In genomic region chr2:127097841-127098651, GRCh38 we compare ENCODE assay signal across 19 cellular contexts. TPM values are rescaled to one million over a fixed set of nuclear protein-coding genes. Genes with fewer than 3 reads are reported as not detected.
DNase-seq lines count a peak whose midpoint lies in the region; ATAC-seq and TF ChIP-seq lines count a peak whose summit lies in the region.
"Had no signal": no experiment of that assay in that cellular context is flagged by ENCODE, and none has a peak within 500 bp of the region (broad histone marks: within the 10 kb centered on the region; RNA-seq: fewer than 3 reads in every experiment).

No MANE protein-coding gene starts in this region.

- H3K4me3 Mint-ChIP-seq in activated CD4-positive, alpha-beta T cell treated with anti-CD3 and anti-CD28 coated beads for 36 hours = no peak overlapping the region
- H3K4me3 Mint-ChIP-seq in chondrocyte (ENCODE audit: unreplicated experiment) (no peak overlapping the region), nephron (peak overlapping the region; percentile 16 to 49 (median 28))
- H3K4me3 Mint-ChIP-seq: activated B cell treated with CpG ODN at 0.5 μM for 24 hours; CD8-positive, alpha-beta T cell; T-helper 1 cell treated with Interleukin-12 subunit alpha and Interleukin-12 subunit beta and Interleukin-4 antibody, amounts not matched to agents 30 μg/mL and 1 μg/mL, for 36 hours had no signal

- no peak overlapping the region for H3K27ac Mint-ChIP-seq in activated CD4-positive, alpha-beta T cell treated with anti-CD3 and anti-CD28 coated beads for 36 hours
- peak overlapping the region; percentile 36 for H3K27ac Mint-ChIP-seq in chondrocyte (ENCODE audit: unreplicated experiment)
- H3K27ac Mint-ChIP-seq in nephron = peak overlapping the region; percentile 82 to 97 (median 89)
- H3K27ac Mint-ChIP-seq: activated B cell treated with CpG ODN at 0.5 μM for 24 hours; CD8-positive, alpha-beta T cell; T-helper 1 cell treated with Interleukin-12 subunit alpha and Interleukin-12 subunit beta and Interleukin-4 antibody, amounts not matched to agents 30 μg/mL and 1 μg/mL, for 36 hours had no signal

- intact Hi-C loops in activated CD4-positive, alpha-beta T cell treated with anti-CD3 and anti-CD28 coated beads for 36 hours (cut with DNase I, micrococcal nuclease) = no loop called here

- CTCF ChIA-PET in activated CD4-positive, alpha-beta T cell treated with anti-CD3 and anti-CD28 coated beads for 36 hours (lab: Charles Lee) = interaction anchor here (0.6 kb wide), 1 partner anchor 30 kb away, joined by 4 read pairs; no protein-coding TSS in a partner anchor

- TF ChIP-seq CTCF in chondrocyte (IDR thresholded peaks at IDR 0.05) = no peak
- no peak for TF ChIP-seq CTCF in nephron (IDR thresholded peaks at IDR 0.05; ENCODE audit: unreplicated experiment in 3 of 3)

- POLR2A ChIA-PET in activated CD4-positive, alpha-beta T cell treated with anti-CD3 and anti-CD28 coated beads for 36 hours (lab: Charles Lee) = no interaction called here

- no peaks in the 10 kb centered on the region for H3K36me3 Mint-ChIP-seq in activated CD4-positive, alpha-beta T cell treated with anti-CD3 and anti-CD28 coated beads for 36 hours (ENCODE audit: low read depth)
- no peaks in the 10 kb centered on the region for H3K36me3 Mint-ChIP-seq in chondrocyte (ENCODE audit: low read depth)
- H3K36me3 Mint-ChIP-seq in nephron (ENCODE audit: low read depth) = no peaks in the 10 kb centered on the region
- H3K36me3 Mint-ChIP-seq: CD8-positive, alpha-beta T cell had no signal

- H3K4me1 Mint-ChIP-seq in activated CD4-positive, alpha-beta T cell treated with anti-CD3 and anti-CD28 coated beads for 36 hours = peaks cover 4% of the 10 kb centered on the region
- H3K4me1 Mint-ChIP-seq in chondrocyte (ENCODE audit: low read depth) (peaks cover 81% of the 10 kb centered on the region), nephron (peaks cover 92% of the 10 kb centered on the region)

- no peaks in the 10 kb centered on the region for H3K9me3 Mint-ChIP-seq in activated CD4-positive, alpha-beta T cell treated with anti-CD3 and anti-CD28 coated beads for 36 hours (ENCODE audit: low read depth)
- H3K9me3 Mint-ChIP-seq in chondrocyte (ENCODE audit: low read depth) = no peaks in the 10 kb centered on the region
- no peaks in the 10 kb centered on the region for H3K9me3 Mint-ChIP-seq in nephron
- H3K9me3 Mint-ChIP-seq: activated B cell treated with CpG ODN at 0.5 μM for 24 hours; CD8-positive, alpha-beta T cell; T-helper 1 cell treated with Interleukin-12 subunit alpha and Interleukin-12 subunit beta and Interleukin-4 antibody, amounts not matched to agents 30 μg/mL and 1 μg/mL, for 36 hours had no signal

- peak; percentile 24 for ATAC-seq in activated CD4-positive, alpha-beta T cell treated with anti-CD3 and anti-CD28 coated beads for 36 hours
- ATAC-seq in HG02759 (IDR thresholded peaks at IDR 0.05; ENCODE audit: unreplicated experiment) = no peak
- ATAC-seq: CD8-positive, alpha-beta T cell had no signal

- H3K27me3 Mint-ChIP-seq in activated CD4-positive, alpha-beta T cell treated with anti-CD3 and anti-CD28 coated beads for 36 hours = no peaks in the 10 kb centered on the region
- H3K27me3 Mint-ChIP-seq in chondrocyte (ENCODE audit: low read depth) (no peaks in the 10 kb centered on the region), nephron (ENCODE audit: low read depth) (no peaks in the 10 kb centered on the region)
- H3K27me3 Mint-ChIP-seq: activated B cell treated with CpG ODN at 0.5 μM for 24 hours had no signal

- H3K27ac ChIP-seq in substantia nigra (ENCODE audit: low read depth, low read length, poor library complexity, severe bottlenecking) = peak overlapping the region; percentile 74
- H3K27ac ChIP-seq: HL-60, KMS-11, upper lobe of left lung had no signal

- DNase-seq in activated CD4-positive, alpha-beta T cell treated with anti-CD3 and anti-CD28 coated beads for 36 hours = no peak
- DNase-seq in activated CD4-positive, alpha-beta T cell treated with anti-CD3 and anti-CD28 coated beads, Interleukin-2, amount 50 U/mL, for 1 hour = no peak
- DNase-seq in chondrocyte (ENCODE audit: low spot score) = peak; percentile 88
- DNase-seq in substantia nigra (lab: John Stamatoyannopoulos, UW) = no peak
- no peak for DNase-seq in DMS114 treated with DMSO at 0.1 percent for 48 hours (lab: John Stamatoyannopoulos, UW; ENCODE audit: unreplicated experiment)
- DNase-seq in activated gamma-delta T cell treated with Interleukin-2 at 50 U/mL for 16 hours = no peak
- DNase-seq: activated B cell treated with CpG ODN at 0.5 μM for 24 hours; activated gamma-delta T cell; CD8-positive, alpha-beta T cell; EL; mammary epithelial cell; NK-92 treated with Interleukin-12 subunit alpha and Interleukin-12 subunit beta, amount 100 ng/mL, for 24 hours; occipital lobe; upper lobe of left lung had no signal

RNA-seq across cellular contexts. Expression of gene BIN1, which starts 8.9 kb away (rescaled TPM):
- 10 to 100 TPM; 65.2 to 71.0 TPM for total RNA-seq in activated CD4-positive, alpha-beta T cell treated with anti-CD3 and anti-CD28 coated beads for 36 hours
- 40.0 to 64.0 TPM (median 63.6 TPM) in 3 replicates for total RNA-seq in chondrocyte

Comparison
In these comparisons a context has a peak if more than half of its experiments do, and no peak if none do; other contexts are left out.
1. H3K4me3 Mint-ChIP-seq: peak in nephron (3 of 3); none in activated CD4-positive, alpha-beta T cell treated with anti-CD3 and anti-CD28 coated beads for 36 hours (single experiment) and chondrocyte (single experiment).